18 cellular contexts compared by ENCODE assay signal in genomic region chr12:65656156-65656885, GRCh38.
DNase-seq lines count a peak whose midpoint lies in the region; ATAC-seq and TF ChIP-seq lines count a peak whose summit lies in the region.
"Had no signal": no experiment of that assay in that cellular context is flagged by ENCODE, and none has a peak within 500 bp of the region (broad histone marks: within the 10 kb centered on the region; RNA-seq: fewer than 3 reads in every experiment).

No MANE protein-coding gene starts in this region.

- H3K79me2 ChIP-seq in ACC112 (ENCODE audit: control insufficient read depth, insufficient read depth, low read length, unreplicated experiment) = peaks cover 3% of the 10 kb centered on the region
- H3K79me2 ChIP-seq: hepatocyte had no signal

- peak overlapping the region; percentile 98 for H3K27ac ChIP-seq in ACC112 (ENCODE audit: low read depth, low read length)
- no peak overlapping the region for H3K27ac ChIP-seq in CD8-positive, alpha-beta memory T cell (ENCODE audit: low read depth, low read length)
- H3K27ac ChIP-seq: coronary artery, hepatocyte, prostate gland had no signal

- CTCF ChIA-PET in activated CD8-positive, alpha-beta memory T cell treated with anti-CD3 and anti-CD28 coated beads, Interleukin-2, amount 10 ng/mL, durations not matched to agents 7 days and 5 days (lab: Charles Lee) = no interaction called here
- CTCF ChIA-PET in CD8-positive, alpha-beta memory T cell (lab: Charles Lee) = no interaction called here

- peaks cover 41% of the 10 kb centered on the region for H3K36me3 Mint-ChIP-seq in HFFc6 (ENCODE audit: low read depth)
- no peaks in the 10 kb centered on the region for H3K36me3 Mint-ChIP-seq in activated T-helper 17 cell treated with anti-CD3 and anti-CD28 coated beads, Interleukin-2, amount 50 U/mL, for 72 hours (ENCODE audit: low read depth)
- no peaks in the 10 kb centered on the region for H3K36me3 Mint-ChIP-seq in activated CD8-positive, alpha-beta memory T cell treated with anti-CD3 and anti-CD28 coated beads, Interleukin-2, amount 10 ng/mL, durations not matched to agents 7 days and 5 days
- H3K36me3 Mint-ChIP-seq in CD8-positive, alpha-beta memory T cell = no peaks in the 10 kb centered on the region

- no peaks in the 10 kb centered on the region for H3K27me3 Mint-ChIP-seq in HFFc6 (ENCODE audit: insufficient read depth)
- peaks cover 15% of the 10 kb centered on the region for H3K27me3 Mint-ChIP-seq in activated T-helper 17 cell treated with anti-CD3 and anti-CD28 coated beads, Interleukin-2, amount 50 U/mL, for 72 hours
- peaks cover 15% of the 10 kb centered on the region for H3K27me3 Mint-ChIP-seq in activated CD8-positive, alpha-beta memory T cell treated with anti-CD3 and anti-CD28 coated beads, Interleukin-2, amount 10 ng/mL, durations not matched to agents 7 days and 5 days
- H3K27me3 Mint-ChIP-seq in CD8-positive, alpha-beta memory T cell = peaks cover 3 to 4% of the 10 kb centered on the region in 2 donors

- H3K4me3 Mint-ChIP-seq in HFFc6 = peak overlapping the region; percentile 35
- H3K4me3 Mint-ChIP-seq in activated T-helper 17 cell treated with anti-CD3 and anti-CD28 coated beads, Interleukin-2, amount 50 U/mL, for 72 hours = peak overlapping the region; percentile 9
- no peak overlapping the region for H3K4me3 Mint-ChIP-seq in activated CD8-positive, alpha-beta memory T cell treated with anti-CD3 and anti-CD28 coated beads, Interleukin-2, amount 10 ng/mL, durations not matched to agents 7 days and 5 days
- H3K4me3 Mint-ChIP-seq in CD8-positive, alpha-beta memory T cell = no peak overlapping the region

- H3K27me3 ChIP-seq in ACC112 (ENCODE audit: insufficient read depth, low read length) = no peaks in the 10 kb centered on the region
- no peaks in the 10 kb centered on the region for H3K27me3 ChIP-seq in CD8-positive, alpha-beta memory T cell (ENCODE audit: insufficient read depth, low read length, poor library complexity, severe bottlenecking)
- H3K27me3 ChIP-seq: hepatocyte had no signal

- no peak overlapping the region for H3K4me3 ChIP-seq in ACC112 (ENCODE audit: low read depth, low read length)
- H3K4me3 ChIP-seq in CD8-positive, alpha-beta memory T cell (ENCODE audit: low read length) = no peak overlapping the region
- H3K4me3 ChIP-seq: coronary artery, hepatocyte, prostate gland had no signal

- TF ChIP-seq CTCF in HFFc6 (IDR thresholded peaks at IDR 0.05) = no peak

- H3K36me3 ChIP-seq in ACC112 (ENCODE audit: insufficient read depth, low read length) = no peaks in the 10 kb centered on the region
- no peaks in the 10 kb centered on the region for H3K36me3 ChIP-seq in CD8-positive, alpha-beta memory T cell (ENCODE audit: insufficient read depth, low read length)
- H3K36me3 ChIP-seq: prostate gland had no signal

- no peak for ATAC-seq in activated T-helper 17 cell treated with anti-CD3 and anti-CD28 coated beads, Interleukin-2, amount 50 U/mL, for 72 hours (replicated peaks)
- no peak for ATAC-seq in activated CD8-positive, alpha-beta memory T cell treated with anti-CD3 and anti-CD28 coated beads, Interleukin-2, amount 10 ng/mL, durations not matched to agents 7 days and 5 days
- ATAC-seq in HG02623 (IDR thresholded peaks at IDR 0.05; ENCODE audit: unreplicated experiment) = no peak
- ATAC-seq: left colon had no signal

- H3K9me3 ChIP-seq in CD8-positive, alpha-beta memory T cell (ENCODE audit: low read length) = no peaks in the 10 kb centered on the region
- H3K9me3 ChIP-seq: prostate gland had no signal

- no peak overlapping the region for H2AFZ ChIP-seq in ACC112 (ENCODE audit: low read length, unreplicated experiment)
- H2AFZ ChIP-seq: hepatocyte had no signal

- H3K4me1 Mint-ChIP-seq in HFFc6 (ENCODE audit: low read depth) = peaks cover 69% of the 10 kb centered on the region
- H3K4me1 Mint-ChIP-seq in activated T-helper 17 cell treated with anti-CD3 and anti-CD28 coated beads, Interleukin-2, amount 50 U/mL, for 72 hours = no peaks in the 10 kb centered on the region
- peaks cover 11% of the 10 kb centered on the region for H3K4me1 Mint-ChIP-seq in activated CD8-positive, alpha-beta memory T cell treated with anti-CD3 and anti-CD28 coated beads, Interleukin-2, amount 10 ng/mL, durations not matched to agents 7 days and 5 days
- H3K4me1 Mint-ChIP-seq in CD8-positive, alpha-beta memory T cell = no peaks in the 10 kb centered on the region

- H3K9me3 Mint-ChIP-seq in HFFc6 = peaks cover 9% of the 10 kb centered on the region
- peaks cover 3% of the 10 kb centered on the region for H3K9me3 Mint-ChIP-seq in activated T-helper 17 cell treated with anti-CD3 and anti-CD28 coated beads, Interleukin-2, amount 50 U/mL, for 72 hours
- H3K9me3 Mint-ChIP-seq in activated CD8-positive, alpha-beta memory T cell treated with anti-CD3 and anti-CD28 coated beads, Interleukin-2, amount 10 ng/mL, durations not matched to agents 7 days and 5 days (ENCODE audit: low read depth) = no peaks in the 10 kb centered on the region
- H3K9me3 Mint-ChIP-seq in CD8-positive, alpha-beta memory T cell = peaks cover 0 to 2% (median 0%) of the 10 kb centered on the region in 5 donors

- H3K4me1 ChIP-seq in ACC112 (ENCODE audit: control insufficient read depth, insufficient read depth, low read length, unreplicated experiment) = peaks cover 48% of the 10 kb centered on the region
- no peaks in the 10 kb centered on the region for H3K4me1 ChIP-seq in CD8-positive, alpha-beta memory T cell (ENCODE audit: insufficient read depth, low read length)
- H3K4me1 ChIP-seq: prostate gland had no signal

- DNase-seq in HFFc6 (no peak), fibroblast of peridontal ligament (ENCODE audit: extremely low read depth) (peak; percentile 32), NCI-H2171 treated with DMSO at 0.1 percent for 48 hours (lab: John Stamatoyannopoulos, UW) (no peak)
- no peak for DNase-seq in activated CD8-positive, alpha-beta memory T cell treated with anti-CD3 and anti-CD28 coated beads, Interleukin-2, amount 10 ng/mL, durations not matched to agents 7 days and 5 days
- no peak for DNase-seq in CD8-positive, alpha-beta memory T cell
- DNase-seq: activated CD4-positive, alpha-beta T cell treated with anti-CD3 and anti-CD28 coated beads, Interleukin-2, amount 50 U/mL, for 1 hour; anterior cingulate cortex; GF-D8; left colon; NCI-H1417 treated with DMSO at 0.1 percent for 48 hours; NCI-H2227 treated with DMSO at 0.1 percent for 48 hours; T1000 had no signal

- POLR2A ChIA-PET in CD8-positive, alpha-beta memory T cell (lab: Charles Lee) = no interaction called here

- peak overlapping the region; percentile 91 for H3K27ac Mint-ChIP-seq in HFFc6
- peak overlapping the region; percentile 14 for H3K27ac Mint-ChIP-seq in activated T-helper 17 cell treated with anti-CD3 and anti-CD28 coated beads, Interleukin-2, amount 50 U/mL, for 72 hours
- no peak overlapping the region for H3K27ac Mint-ChIP-seq in activated CD8-positive, alpha-beta memory T cell treated with anti-CD3 and anti-CD28 coated beads, Interleukin-2, amount 10 ng/mL, durations not matched to agents 7 days and 5 days
- no peak overlapping the region for H3K27ac Mint-ChIP-seq in CD8-positive, alpha-beta memory T cell

Comparison
In these comparisons a context has a peak if more than half of its experiments do, and no peak if none do; other contexts are left out.
1. H3K27ac Mint-ChIP-seq: peak in HFFc6 (single experiment) and activated T-helper 17 cell treated with anti-CD3 and anti-CD28 coated beads, Interleukin-2, amount 50 U/mL, for 72 hours (single experiment); none in activated CD8-positive, alpha-beta memory T cell treated with anti-CD3 and anti-CD28 coated beads, Interleukin-2, amount 10 ng/mL, durations not matched to agents 7 days and 5 days (single experiment) and CD8-positive, alpha-beta memory T cell (0 of 8).
2. H3K4me3 Mint-ChIP-seq: peak in HFFc6 (single experiment) and activated T-helper 17 cell treated with anti-CD3 and anti-CD28 coated beads, Interleukin-2, amount 50 U/mL, for 72 hours (single experiment); none in activated CD8-positive, alpha-beta memory T cell treated with anti-CD3 and anti-CD28 coated beads, Interleukin-2, amount 10 ng/mL, durations not matched to agents 7 days and 5 days (single experiment) and CD8-positive, alpha-beta memory T cell (0 of 7).